In the genomic region with DNA sequence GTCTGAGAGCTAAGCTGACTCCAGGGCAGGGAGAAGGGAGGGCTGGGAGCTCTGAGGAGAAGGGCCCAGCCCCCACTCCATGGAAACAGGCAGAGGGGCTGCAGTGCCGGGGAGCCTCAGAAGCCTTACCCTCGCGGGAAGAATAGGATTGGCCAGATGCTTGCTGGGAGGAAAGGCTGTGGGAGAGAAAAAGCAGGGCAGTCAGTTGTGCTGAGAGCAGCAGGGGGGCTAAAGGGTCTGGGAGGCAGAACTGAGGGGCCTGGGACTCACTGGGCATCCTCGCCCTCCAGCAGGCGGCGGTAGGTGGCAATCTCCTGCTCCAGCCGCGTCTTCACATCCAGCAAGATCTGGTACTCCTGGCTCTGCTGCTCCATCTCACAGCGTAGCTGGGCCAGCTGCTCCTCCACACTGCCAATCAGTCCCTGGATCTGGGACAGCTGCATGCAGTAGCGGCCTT, we compare ENCODE assay signal across 14 cellular contexts. TPM values are rescaled to one million over a fixed set of nuclear protein-coding genes. Genes with fewer than 3 reads are reported as not detected.
A peak's percentile ranks its signal among the peaks of the same experiment; 100 is the strongest.
DNase-seq lines count a peak whose midpoint lies in the region; ATAC-seq and TF ChIP-seq lines count a peak whose summit lies in the region.
"Not testable (repeated sequence)": the region's sequence is repeated elsewhere in the genome, so short reads cannot be mapped to it uniquely, and the experiment has no call there.
"Had no signal": no experiment of that assay in that cellular context is flagged by ENCODE, and none has a peak within 500 bp of the region (broad histone marks: within the 10 kb centered on the region; RNA-seq: fewer than 3 reads in every experiment).

No MANE protein-coding gene starts in this region.

- WGBS in H9 (ENCODE audit: extremely low coverage, insufficient read length, low lambda C conversion rate): no CpG with 5 or more reads among the region's 10 CpGs
- WGBS in endodermal cell (ENCODE audit: insufficient coverage in 1 of 2, insufficient read length in 1 of 2), 2 experiments: 33 to 42% methylated on average over 1 to 10 of the region's 10 CpGs
- WGBS in hepatocyte (ENCODE audit: low lambda C conversion rate, missing lambda C conversion rate): 25% methylated on average over 10 of the region's 10 CpGs

- DNase-seq in BE2C (peak; percentile 71), H9 (peak; percentile 90), endodermal cell (peak; percentile 96), neural progenitor cell (ENCODE audit: low spot score) (peak; percentile 59)
- DNase-seq in Panc1 (ENCODE audit: low read depth, low spot score); astrocyte of the cerebellum (ENCODE audit: low read depth); hepatocyte (ENCODE audit: low spot score): not testable (repeated sequence)

- not testable (repeated sequence) for H4K91ac ChIP-seq in H9 (ENCODE audit: insufficient read length, low read depth, low read length)

- H3K9ac ChIP-seq in H9 (ENCODE audit: extremely low read depth, insufficient read length, low read length); endodermal cell (ENCODE audit: extremely low read depth, low read length, poor library complexity, severe bottlenecking); neural progenitor cell: not testable (repeated sequence)

- ATAC-seq in Panc1: peak; percentile 46
- peak; percentile 24 for ATAC-seq in stimulated activated memory B cell treated with anti-CD40 and anti-IgM and Interleukin-4, amounts not matched to agents 10 μg/mL and 1 μg/mL and 100 μg/mL, for 72 hours

- not testable (repeated sequence) for H3K18ac ChIP-seq in H9 (ENCODE audit: insufficient read length, low read depth, low read length)

- H3F3A ChIP-seq in neural progenitor cell (ENCODE audit: low read depth): not testable (repeated sequence)

- not testable (repeated sequence) for H3K4ac ChIP-seq in H9 (ENCODE audit: low read depth, low read length)

- not testable (repeated sequence) for H3K79me1 ChIP-seq in H9 (ENCODE audit: insufficient read depth, low read depth, low read length, poor library complexity, severe bottlenecking)

- H3K4me3 ChIP-seq in BE2C (ENCODE audit: low read depth, low read length); Panc1 (ENCODE audit: low read depth in 2 of 2, low read length in 2 of 2); astrocyte of the cerebellum (ENCODE audit: low read depth, low read length); endodermal cell (ENCODE audit: low read length); hepatocyte; neural progenitor cell: not testable (repeated sequence)

- H3K9me3 Mint-ChIP-seq in H9 (peaks cover 14 to 16% of the 10 kb centered on the region in 2 experiments), endodermal cell (peaks cover 17% of the 10 kb centered on the region), neural progenitor cell (peaks cover 24% of the 10 kb centered on the region)
- H3K9me3 Mint-ChIP-seq in stimulated activated memory B cell treated with anti-CD40 and anti-IgM and Interleukin-4, amounts not matched to agents 10 μg/mL and 1 μg/mL and 100 μg/mL, for 72 hours: peaks cover 11% of the 10 kb centered on the region

- H3K27ac ChIP-seq in H9 (ENCODE audit: insufficient read length, low read depth, low read length); Panc1 (ENCODE audit: low read length); endodermal cell (ENCODE audit: low read depth, low read length); hepatocyte; neural progenitor cell: not testable (repeated sequence)

- H3K23me2 ChIP-seq in H9 (ENCODE audit: insufficient read length, low read depth, low read length, poor library complexity, severe bottlenecking): not testable (repeated sequence)

- H4K8ac ChIP-seq in H9 (replicated peaks; ENCODE audit: insufficient read length, low read depth, low read length): not testable (repeated sequence)

- in situ Hi-C loops in Panc1 (cut with HindIII; ENCODE audit: low pct_unique_long_range_greater_than_20kb, low sequenced_read_pairs); astrocyte of the cerebellum (cut with HindIII; ENCODE audit: low sequenced_read_pairs): not testable (repeated sequence)

- not testable (repeated sequence) for H2BK20ac ChIP-seq in H9 (ENCODE audit: low read depth, low read length, poor library complexity, severe bottlenecking)

- H3K36me3 ChIP-seq in BE2C; Panc1 (ENCODE audit: control insufficient read depth, insufficient read depth, low read length); endodermal cell (ENCODE audit: control insufficient read depth, insufficient read depth, low read length); hepatocyte (replicated peaks; ENCODE audit: insufficient read depth, low read depth); neural progenitor cell: not testable (repeated sequence)

- H3K56ac ChIP-seq in H9 (ENCODE audit: insufficient read length, low read depth, low read length): not testable (repeated sequence)

- not testable (repeated sequence) for H2AFZ ChIP-seq in H9 (ENCODE audit: low read length); hepatocyte
- peak overlapping the region; percentile 72 for H2AFZ ChIP-seq in neural progenitor cell (replicated peaks)

- not testable (repeated sequence) for H3K4me2 ChIP-seq in H9 (ENCODE audit: insufficient read depth, insufficient read length, low read length); hepatocyte
- H3K4me2 ChIP-seq in neural progenitor cell: peak overlapping the region; percentile 38

- intact Hi-C loops in Panc1 (cut with micrococcal nuclease; ENCODE audit: unreplicated experiment): not testable (repeated sequence)

- H3K4me1 Mint-ChIP-seq in H9: peaks cover 6 to 10% of the 10 kb centered on the region in 2 experiments
- not testable (repeated sequence) for H3K4me1 Mint-ChIP-seq in endodermal cell; stimulated activated memory B cell treated with anti-CD40 and anti-IgM and Interleukin-4, amounts not matched to agents 10 μg/mL and 1 μg/mL and 100 μg/mL, for 72 hours
- peaks cover 13% of the 10 kb centered on the region for H3K4me1 Mint-ChIP-seq in neural progenitor cell

- H3K9me3 ChIP-seq in BE2C; H9 (ENCODE audit: control insufficient read depth, low read depth, low read length); Panc1 (ENCODE audit: control insufficient read depth, insufficient read depth, low read depth, low read length); hepatocyte (ENCODE audit: low read depth); neural progenitor cell (ENCODE audit: low read depth): not testable (repeated sequence)
- peaks cover 12% of the 10 kb centered on the region for H3K9me3 ChIP-seq in endodermal cell (ENCODE audit: control insufficient read depth, low read length)

- H3K23ac ChIP-seq in H9 (ENCODE audit: insufficient read length, low read depth, low read length): not testable (repeated sequence)

- H3K36me3 Mint-ChIP-seq in H9 (ENCODE audit: insufficient read depth in 1 of 3, low read depth in 3 of 3): peaks cover 1 to 13% (median 6%) of the 10 kb centered on the region in 3 experiments; a peak in 5 of 7 replicates
- not testable (repeated sequence) for H3K36me3 Mint-ChIP-seq in endodermal cell (ENCODE audit: low read depth); neural progenitor cell
- peaks cover 12% of the 10 kb centered on the region for H3K36me3 Mint-ChIP-seq in stimulated activated memory B cell treated with anti-CD40 and anti-IgM and Interleukin-4, amounts not matched to agents 10 μg/mL and 1 μg/mL and 100 μg/mL, for 72 hours

- not testable (repeated sequence) for H4K20me1 ChIP-seq in H9 (ENCODE audit: control insufficient read depth, insufficient read depth, insufficient read length); hepatocyte (ENCODE audit: insufficient read depth, poor library complexity, severe bottlenecking); neural progenitor cell (ENCODE audit: low read depth)

- not testable (repeated sequence) for H2BK120ac ChIP-seq in H9 (ENCODE audit: low read depth, low read length, poor library complexity, severe bottlenecking)

- not testable (repeated sequence) for H2BK5ac ChIP-seq in H9 (ENCODE audit: insufficient read length, low read length)

- not testable (repeated sequence) for H3K14ac ChIP-seq in H9 (ENCODE audit: insufficient read depth, low read length)

- H3K79me2 ChIP-seq in H9 (ENCODE audit: insufficient read depth, low read length); hepatocyte; neural progenitor cell (ENCODE audit: low read depth): not testable (repeated sequence)

- H3K4me3 Mint-ChIP-seq in H9; endodermal cell; neural progenitor cell; stimulated activated memory B cell treated with anti-CD40 and anti-IgM and Interleukin-4, amounts not matched to agents 10 μg/mL and 1 μg/mL and 100 μg/mL, for 72 hours: not testable (repeated sequence)

- not testable (repeated sequence) for H3K4me1 ChIP-seq in BE2C; H9 (ENCODE audit: insufficient read depth, low read length); Panc1 (ENCODE audit: control insufficient read depth, insufficient read depth, low read length); endodermal cell (ENCODE audit: control insufficient read depth, insufficient read depth, low read length); hepatocyte (ENCODE audit: insufficient read depth); neural progenitor cell

- not testable (repeated sequence) for H2BK12ac ChIP-seq in H9 (ENCODE audit: insufficient read length, low read depth, low read length)

- H3K9me2 ChIP-seq in hepatocyte (replicated peaks; ENCODE audit: insufficient read depth): not testable (repeated sequence)

- H3K27ac Mint-ChIP-seq in H9; endodermal cell; neural progenitor cell; stimulated activated memory B cell treated with anti-CD40 and anti-IgM and Interleukin-4, amounts not matched to agents 10 μg/mL and 1 μg/mL and 100 μg/mL, for 72 hours: not testable (repeated sequence)

- H4K5ac ChIP-seq in H9 (ENCODE audit: insufficient read length, low read depth, low read length): not testable (repeated sequence)

- CTCF ChIA-PET in Panc1 (lab: Charles Lee): interaction anchor here (0.6 to 2.6 kb wide), 5 partner anchors 39 to 1109 kb away, joined by 3 to 8 read pairs (median 5); no protein-coding TSS in a partner anchor

- not testable (repeated sequence) for H3K27me3 ChIP-seq in BE2C; H9 (ENCODE audit: insufficient read depth, low read length); Panc1 (ENCODE audit: control insufficient read depth, insufficient read depth, low read length); endodermal cell (ENCODE audit: control insufficient read depth, insufficient read depth, low read length, poor library complexity, severe bottlenecking); hepatocyte; neural progenitor cell

- BruUV-seq in Panc1 (replicated peaks; lab: Mats Ljungman, UMichigan): not testable (repeated sequence)

- H2AK5ac ChIP-seq in H9 (ENCODE audit: insufficient read length, low read length): not testable (repeated sequence)

- not testable (repeated sequence) for H3T11ph ChIP-seq in H9 (ENCODE audit: low read length)

- peak; percentile 42 for TF ChIP-seq CTCF in BE2C (IDR thresholded peaks at IDR 0.05; ENCODE audit: low read depth, low read length)
- TF ChIP-seq CTCF in H9 (conservative IDR thresholded peaks at IDR 0.05): peak; percentile 72
- TF ChIP-seq CTCF in Panc1 (IDR thresholded peaks at IDR 0.05): not testable (repeated sequence)
- peak; percentile 12 for TF ChIP-seq CTCF in astrocyte of the cerebellum (IDR thresholded peaks at IDR 0.05; ENCODE audit: low read depth, low read length, missing control alignments)
- peak; percentile 79 for TF ChIP-seq CTCF in endodermal cell (conservative IDR thresholded peaks at IDR 0.05)
- TF ChIP-seq CTCF in hepatocyte (IDR thresholded peaks at IDR 0.05; ENCODE audit: poor library complexity): peak; percentile 32
- TF ChIP-seq CTCF in neural progenitor cell (IDR thresholded peaks at IDR 0.05): peak; percentile 55

- POLR2A ChIA-PET in Panc1 (lab: Charles Lee): not testable (repeated sequence)

- H2BK15ac ChIP-seq in H9 (ENCODE audit: low read depth, low read length): not testable (repeated sequence)

- H3K27me3 Mint-ChIP-seq in H9 (ENCODE audit: low read depth) (peaks cover 24% of the 10 kb centered on the region), neural progenitor cell (ENCODE audit: insufficient read depth, low read depth) (peaks cover 13% of the 10 kb centered on the region)
- H3K27me3 Mint-ChIP-seq in endodermal cell (ENCODE audit: insufficient read depth): not testable (repeated sequence)
- peaks cover 44% of the 10 kb centered on the region for H3K27me3 Mint-ChIP-seq in stimulated activated memory B cell treated with anti-CD40 and anti-IgM and Interleukin-4, amounts not matched to agents 10 μg/mL and 1 μg/mL and 100 μg/mL, for 72 hours

RNA-seq across cellular contexts. Expression of a gene that starts 2.5 kb away (rescaled TPM):
- not detected for polyA plus RNA-seq in BE2C (2012; ENCODE audit: insufficient read depth, insufficient read length, low read depth)
- total RNA-seq in H9 (2021) (not detected in 2 replicates), Panc1 (2021; ENCODE audit: unreplicated experiment) (1.6 TPM), endodermal cell (not detected), hepatocyte (0.90 and 1.1 TPM in 2 replicates), neural progenitor cell (ENCODE audit: low replicate concordance) (not detected in 2 replicates)
- polyA plus RNA-seq in Panc1 (2012; ENCODE audit: insufficient read length): 2.7 TPM
- polyA plus RNA-seq in endodermal cell (2013, experiment 1 of 2): not detected
- not detected for polyA plus RNA-seq in endodermal cell (2013, experiment 2 of 2)
- polyA plus RNA-seq in hepatocyte: 2.5 and 4.8 TPM in 2 replicates
- total RNA-seq: activated CD4-positive, alpha-beta memory T cell treated with anti-CD3 and anti-CD28 coated beads for 36 hours; CD8-positive, alpha-beta T cell had no signal

RNA-seq across cellular contexts. Expression of a gene that starts 14.3 kb away (rescaled TPM):
- polyA plus RNA-seq in BE2C (2012; ENCODE audit: insufficient read depth, insufficient read length, low read depth): not detected
- total RNA-seq in H9 (2021): 1.1 and 1.5 TPM in 2 replicates
- 1.9 TPM for total RNA-seq in Panc1 (2021; ENCODE audit: unreplicated experiment)
- 4.7 TPM for polyA plus RNA-seq in Panc1 (2012; ENCODE audit: insufficient read length)
- total RNA-seq in endodermal cell: not detected
- 0.36 TPM for polyA plus RNA-seq in endodermal cell (2013, experiment 1 of 2)
- polyA plus RNA-seq in endodermal cell (2013, experiment 2 of 2): 0.62 TPM
- 41.5 and 59.5 TPM in 2 replicates for total RNA-seq in hepatocyte
- 118 and 145 TPM in 2 replicates for polyA plus RNA-seq in hepatocyte
- total RNA-seq in neural progenitor cell (ENCODE audit: low replicate concordance): not detected in 2 replicates
- total RNA-seq: activated CD4-positive, alpha-beta memory T cell treated with anti-CD3 and anti-CD28 coated beads for 36 hours; CD8-positive, alpha-beta T cell; gastrocnemius medialis; sciatic nerve had no signal

RNA-seq across cellular contexts. Expression of a gene that starts 23.4 kb away (rescaled TPM):
- not detected for polyA plus RNA-seq in BE2C (2012; ENCODE audit: insufficient read depth, insufficient read length, low read depth)
- total RNA-seq in H9 (2021) (not detected in 2 replicates), Panc1 (2021; ENCODE audit: unreplicated experiment) (not detected), endodermal cell (not detected), hepatocyte (0.33 TPM in 1 of 2 replicates, not detected in the other), neural progenitor cell (ENCODE audit: low replicate concordance) (not detected in 2 replicates)
- polyA plus RNA-seq in Panc1 (2012; ENCODE audit: insufficient read length): 0.78 TPM
- not detected for polyA plus RNA-seq in endodermal cell (2013, experiment 1 of 2)
- not detected for polyA plus RNA-seq in endodermal cell (2013, experiment 2 of 2)
- polyA plus RNA-seq in hepatocyte: 1.1 and 1.9 TPM in 2 replicates
- total RNA-seq: activated CD4-positive, alpha-beta memory T cell treated with anti-CD3 and anti-CD28 coated beads for 36 hours; CD8-positive, alpha-beta T cell; gastrocnemius medialis; RPMI7951 had no signal

RNA-seq across cellular contexts. Expression of a gene that starts 38.2 kb away (rescaled TPM):
- polyA plus RNA-seq in BE2C (2012; ENCODE audit: insufficient read depth, insufficient read length, low read depth): 0.19 TPM
- total RNA-seq in H9 (2021) (not detected in 2 replicates), Panc1 (2021; ENCODE audit: unreplicated experiment) (not detected), endodermal cell (not detected), hepatocyte (not detected in 2 replicates), neural progenitor cell (ENCODE audit: low replicate concordance) (not detected in 2 replicates)
- not detected for polyA plus RNA-seq in Panc1 (2012; ENCODE audit: insufficient read length)
- not detected for polyA plus RNA-seq in endodermal cell (2013, experiment 1 of 2)
- not detected for polyA plus RNA-seq in endodermal cell (2013, experiment 2 of 2)
- polyA plus RNA-seq in hepatocyte: not detected in 2 replicates
- total RNA-seq: activated CD4-positive, alpha-beta memory T cell treated with anti-CD3 and anti-CD28 coated beads for 36 hours; CD8-positive, alpha-beta T cell; gastrocnemius medialis; pancreas; RPMI7951; sciatic nerve had no signal
- polyA plus RNA-seq: pancreas had no signal

Comparison
In these comparisons a context has a peak if more than half of its experiments do, and no peak if none do; other contexts are left out.
1. RNA of a gene that starts 14.3 kb away (total RNA-seq): 41.5 to 59.5 TPM in hepatocyte; 1.9 TPM in Panc1 (single experiment), 1.1 to 1.5 TPM in H9, not detected in endodermal cell and not detected in neural progenitor cell; every median in the first group is over 10 times any median in the second.